Comparison of ENCODE assay signal across 8 cellular contexts in the genomic region with DNA sequence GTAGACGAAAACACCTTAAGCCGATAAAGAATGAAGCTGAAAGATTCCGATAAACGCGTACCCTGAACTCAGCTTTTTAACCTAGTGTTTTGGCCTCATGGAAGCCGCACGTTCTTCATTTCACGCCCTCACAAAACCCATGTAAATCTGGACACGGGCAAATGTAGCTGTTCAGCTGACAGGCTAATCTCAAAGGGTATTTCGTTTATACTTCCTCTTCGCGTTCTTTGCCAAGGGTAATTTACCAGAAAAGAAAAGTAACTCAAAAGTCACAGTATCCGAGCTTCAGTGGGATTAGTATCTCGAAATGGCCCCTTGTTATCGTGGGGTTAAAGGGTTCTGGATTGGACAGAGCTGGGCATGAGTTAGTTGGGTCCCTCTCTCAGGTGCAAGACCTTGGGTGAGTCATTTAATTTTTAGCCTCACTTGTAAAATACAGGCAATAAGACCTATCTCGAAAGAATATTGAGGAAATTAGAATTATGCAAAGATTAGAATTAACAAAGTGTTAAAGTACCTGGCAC. TPM values are rescaled to one million over a fixed set of nuclear protein-coding genes. Genes with fewer than 3 reads are reported as not detected.
DNase-seq lines count a peak whose midpoint lies in the region; ATAC-seq, FAIRE-seq and TF ChIP-seq lines count a peak whose summit lies in the region.

No MANE protein-coding gene starts in this region.

- FAIRE-seq in small intestine (lab: Jason Lieb, UNC) = no peak

- no peaks in the 10 kb centered on the region for H3K27me3 ChIP-seq in CD4-positive, alpha-beta T cell (ENCODE audit: control insufficient read depth, insufficient read depth, low read length)
- H3K27me3 ChIP-seq in foreskin keratinocyte = no peaks in the 10 kb centered on the region
- no peaks in the 10 kb centered on the region for H3K27me3 ChIP-seq in small intestine (ENCODE audit: control insufficient read depth in 2 of 2, insufficient read depth in 2 of 2, low read length in 2 of 2)

- H3K27ac Mint-ChIP-seq in CD4-positive, alpha-beta T cell = peak overlapping the region; percentile 99

- peak overlapping the region; percentile 39 to 78 for H3K4me3 ChIP-seq in small intestine (ENCODE audit: low read depth in 1 of 2, low read length in 2 of 2)

- peak overlapping the region; percentile 97 for H3K4me3 Mint-ChIP-seq in CD4-positive, alpha-beta T cell

- H3K9me3 Mint-ChIP-seq in CD4-positive, alpha-beta T cell = no peaks in the 10 kb centered on the region

- WGBS in small intestine, 3 donors = 2 to 6% (median 4%) methylated on average over 16 of the region's 16 CpGs

- H3K36me3 ChIP-seq in small intestine (ENCODE audit: control insufficient read depth in 2 of 2, insufficient read depth in 2 of 2, low read length in 2 of 2) = no peaks in the 10 kb centered on the region

- H3K36me3 Mint-ChIP-seq in CD4-positive, alpha-beta T cell (ENCODE audit: low read depth) = peaks cover 34% of the 10 kb centered on the region

- intact Hi-C loops in CD4-positive, alpha-beta T cell (cut with DNase I, micrococcal nuclease) = no loop called here

- peak overlapping the region; percentile 100 for H3K27ac ChIP-seq in CD4-positive, alpha-beta T cell (ENCODE audit: low read depth, low read length)
- H3K27ac ChIP-seq in foreskin keratinocyte (peak overlapping the region; percentile 93), small intestine (ENCODE audit: low read depth in 1 of 2, low read length in 1 of 2) (peak overlapping the region; percentile 97 to 100)

- H3K9me3 ChIP-seq in CD4-positive, alpha-beta T cell (ENCODE audit: control insufficient read depth, low read length) = no peaks in the 10 kb centered on the region
- no peaks in the 10 kb centered on the region for H3K9me3 ChIP-seq in small intestine (ENCODE audit: control insufficient read depth, low read depth)

- ATAC-seq in CD4-positive, alpha-beta T cell (ENCODE audit: poor library complexity) = no peak
- peak; percentile 4 for ATAC-seq in GM21786 (IDR thresholded peaks at IDR 0.05; ENCODE audit: unreplicated experiment)
- ATAC-seq in SK-N-SH treated with all-trans-retinoic acid at 6 μM for 48 hours = no peak
- ATAC-seq in foreskin keratinocyte = no peak

- H3K27me3 Mint-ChIP-seq in CD4-positive, alpha-beta T cell = peaks cover 16% of the 10 kb centered on the region

- peak in 1 of 10 experiments; percentile 7 for DNase-seq in CD4-positive, alpha-beta T cell
- DNase-seq in foreskin keratinocyte (no peak), small intestine (no peak), RPMI8226 (no peak), COR-L47 (lab: John Stamatoyannopoulos, UW) (no peak)
- no peak for DNase-seq in activated CD4-positive, CD25-positive, alpha-beta regulatory T cell treated with anti-CD3 and anti-CD28 coated beads, Interleukin-2, amount 50 U/mL, for 72 hours

- POLR2A ChIA-PET in CD4-positive, alpha-beta T cell (lab: Charles Lee) = no interaction called here

- CTCF ChIA-PET in CD4-positive, alpha-beta T cell (lab: Charles Lee) = no interaction called here

- peaks cover 16% of the 10 kb centered on the region for H3K4me1 ChIP-seq in foreskin keratinocyte
- peaks cover 4 to 11% of the 10 kb centered on the region in 2 donors for H3K4me1 ChIP-seq in small intestine (ENCODE audit: control insufficient read depth in 2 of 2, insufficient read depth in 1 of 2, low read depth in 1 of 2, low read length in 1 of 2)

- no peak for TF ChIP-seq CTCF in CD4-positive, alpha-beta T cell (IDR thresholded peaks at IDR 0.05)
- TF ChIP-seq CTCF in foreskin keratinocyte (conservative IDR thresholded peaks at IDR 0.05) = no peak

- peaks cover 54% of the 10 kb centered on the region for H3K4me1 Mint-ChIP-seq in CD4-positive, alpha-beta T cell (ENCODE audit: low read depth)

TF ChIP-seq in SK-N-SH treated with all-trans-retinoic acid at 6 μM for 48 hours, 23 proteins besides CTCF, POLR2A, EP300 and RAD21:
- TF ChIP-seq ZFP3 (CRISPR knock-in tag; IDR thresholded peaks at IDR 0.05) (no peak), CSDC2 (CRISPR knock-in tag; IDR thresholded peaks at IDR 0.05) (0 out of 2 replicates have a peak, but pooled peaks have one; percentile 65)

RNA-seq across cellular contexts. Expression of a gene that starts 0.8 kb away (rescaled TPM):
- total RNA-seq in CD4-positive, alpha-beta T cell = 100 to 1,000 TPM; 152 to 155 TPM
- total RNA-seq in foreskin keratinocyte = 699 and 810 TPM in 2 replicates
- polyA plus RNA-seq in foreskin keratinocyte (716 and 744 TPM in 2 replicates), small intestine (1,000 to 10,000 TPM in 1 of 3 donors, 100 to 1,000 TPM in 2; 814 to 1,236 (median 925) TPM)

RNA-seq across cellular contexts. Expression of a gene that starts 22.0 kb away (rescaled TPM):
- total RNA-seq in CD4-positive, alpha-beta T cell = not detected
- 0.07 TPM in 1 of 2 replicates, not detected in the other for total RNA-seq in foreskin keratinocyte
- not detected in 2 replicates for polyA plus RNA-seq in foreskin keratinocyte
- under 1 TPM in 1 of 3 donors, not detected in 2; 0.06 TPM for polyA plus RNA-seq in small intestine
